Comparison of ENCODE assay signal across 8 cellular contexts in the genomic region with DNA sequence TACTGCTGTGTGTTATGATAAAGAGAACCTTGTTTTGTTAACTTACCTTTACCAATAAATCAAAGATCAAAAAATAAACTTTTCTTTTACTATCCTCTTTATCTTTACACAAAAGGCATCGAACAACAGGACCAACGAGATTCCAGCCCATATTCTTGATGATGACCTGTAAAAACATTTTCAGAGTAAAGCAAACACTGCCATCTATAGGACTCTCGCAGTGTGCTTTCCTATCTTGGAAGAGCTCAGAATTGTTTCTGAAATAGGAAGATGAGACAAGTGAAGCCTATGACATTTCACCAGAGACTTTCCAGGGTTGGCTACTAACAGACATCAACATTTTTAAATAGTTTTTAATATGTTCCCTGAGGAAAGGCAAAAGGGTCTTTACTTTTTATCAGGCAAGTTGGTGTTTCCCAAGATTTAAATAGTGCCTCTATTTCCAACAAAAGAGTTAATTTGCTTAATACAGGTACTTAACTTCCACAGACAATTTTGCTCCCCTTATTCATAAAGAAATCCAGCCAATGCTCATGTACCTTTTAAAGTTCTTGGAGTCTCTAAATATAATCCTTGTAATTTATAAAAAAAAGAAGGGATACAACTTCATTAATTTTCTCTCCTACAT. TPM values are rescaled to one million over a fixed set of nuclear protein-coding genes. Genes with fewer than 3 reads are reported as not detected.
DNase-seq lines count a peak whose midpoint lies in the region; ATAC-seq, FAIRE-seq and TF ChIP-seq lines count a peak whose summit lies in the region.

No MANE protein-coding gene starts in this region.

- H3K36me3 ChIP-seq in keratinocyte (ENCODE audit: control insufficient read depth in 2 of 2, extremely low read depth in 1 of 2, insufficient read depth in 2 of 2, low read length in 2 of 2) (peaks cover 9 to 12% of the 10 kb centered on the region in 2 experiments), uterus (no peaks in the 10 kb centered on the region), aorta (ENCODE audit: control insufficient read depth in 1 of 2, insufficient read depth in 2 of 2, low read length in 1 of 2) (no peaks in the 10 kb centered on the region)

- H3K9me1 ChIP-seq in keratinocyte (ENCODE audit: control insufficient read depth, extremely low read depth, insufficient read depth, low read length): no peaks in the 10 kb centered on the region

- in situ Hi-C loops in astrocyte of the spinal cord (cut with HindIII; ENCODE audit: low sequenced_read_pairs): no loop called here

- DNase-seq in AML-193 (lab: John Stamatoyannopoulos, UW) (peak; percentile 53 to 80), NCI-H2196 treated with DMSO at 0.1 percent for 48 hours (lab: John Stamatoyannopoulos, UW; ENCODE audit: unreplicated experiment) (peak; percentile 35), astrocyte of the spinal cord (ENCODE audit: low read depth, low spot score) (peak; percentile 74), keratinocyte (ENCODE audit: low read depth, low spot score) (no peak), uterus (no peak), aorta (no peak), T-cell (no peak)

- no peaks in the 10 kb centered on the region for H4K20me1 ChIP-seq in keratinocyte (ENCODE audit: control insufficient read depth, extremely low read depth, insufficient read depth, low read length)

- no peak overlapping the region for H3K27ac ChIP-seq in keratinocyte (ENCODE audit: control insufficient read depth, insufficient read depth, low read length)
- H3K27ac ChIP-seq in uterus: no peak overlapping the region
- H3K27ac ChIP-seq in aorta (ENCODE audit: low read depth in 1 of 2, low read length in 2 of 2): no peak overlapping the region

- no peak overlapping the region for H3K9ac ChIP-seq in keratinocyte (ENCODE audit: control insufficient read depth, extremely low read depth, insufficient read depth, low read length)

- peak; percentile 51 for FAIRE-seq in keratinocyte (lab: Jason Lieb, UNC)

- no peak for TF ChIP-seq POLR2A in uterus (IDR thresholded peaks at IDR 0.05)

- CTCF ChIA-PET in T-cell (lab: Charles Lee): interaction anchor here (0.5 to 2.1 kb wide), 19 partner anchors 9 to 1126 kb away, joined by 3 to 27 read pairs (median 4); partner anchors contain the start of gene GFI1 (in 1 of the 2)

- H3K4me3 Mint-ChIP-seq in T-cell: no peak overlapping the region

- no peak overlapping the region for H3K4me3 ChIP-seq in astrocyte of the spinal cord (ENCODE audit: low read depth, low read length)
- no peak overlapping the region for H3K4me3 ChIP-seq in keratinocyte (ENCODE audit: control insufficient read depth in 2 of 3, extremely low read depth in 1 of 3, insufficient read depth in 2 of 3, low read depth in 1 of 3, low read length in 3 of 3)
- no peak overlapping the region for H3K4me3 ChIP-seq in uterus
- H3K4me3 ChIP-seq in aorta (ENCODE audit: low read length in 2 of 2): no peak overlapping the region

- H3K4me2 ChIP-seq in keratinocyte (ENCODE audit: control insufficient read depth, extremely low read depth, insufficient read depth, low read depth, low read length): no peak overlapping the region

- H3K9me3 Mint-ChIP-seq in T-cell: no peaks in the 10 kb centered on the region

- no peak overlapping the region for H3K27ac Mint-ChIP-seq in T-cell

- TF ChIP-seq CTCF in astrocyte of the spinal cord (IDR thresholded peaks at IDR 0.05; ENCODE audit: low read depth, low read length) (peak; percentile 78), keratinocyte (optimal IDR thresholded peaks at IDR 0.05 in 1 of 3, IDR thresholded peaks at IDR 0.05 in 1 of 3, conservative IDR thresholded peaks at IDR 0.05 in 1 of 3; ENCODE audit: extremely low read depth in 1 of 3, insufficient read depth in 2 of 3, low read length in 3 of 3) (peak; percentile 27 to 75 (median 70)), uterus (IDR thresholded peaks at IDR 0.05) (peak; percentile 40 to 65 (median 51))

- peaks cover 24 to 32% (median 25%) of the 10 kb centered on the region in 3 donors for H3K4me1 Mint-ChIP-seq in T-cell

- H3K27me3 ChIP-seq in keratinocyte (ENCODE audit: control insufficient read depth, extremely low read depth, insufficient read depth, low read length): no peaks in the 10 kb centered on the region
- H3K27me3 ChIP-seq in uterus: no peaks in the 10 kb centered on the region
- no peaks in the 10 kb centered on the region for H3K27me3 ChIP-seq in aorta (ENCODE audit: control insufficient read depth in 1 of 2, insufficient read depth in 2 of 2, low read length in 1 of 2)

- H3K27me3 Mint-ChIP-seq in T-cell: no peaks in the 10 kb centered on the region

- H3K36me3 Mint-ChIP-seq in T-cell: peaks cover 50% of the 10 kb centered on the region

- intact Hi-C loops in uterus (cut with DNase I; ENCODE audit: low total_unique reads): no loop called here
- intact Hi-C loops in aorta (cut with DNase I): loop anchor here in 1 of 2 donors (10.0 kb wide), 1 partner anchor 297 kb away; no protein-coding TSS in a partner anchor

- H3K4me1 ChIP-seq in keratinocyte (ENCODE audit: control insufficient read depth, extremely low read depth, insufficient read depth, low read length) (no peaks in the 10 kb centered on the region), uterus (no peaks in the 10 kb centered on the region), aorta (ENCODE audit: control insufficient read depth in 1 of 2, insufficient read depth in 2 of 2, low read length in 2 of 2) (no peaks in the 10 kb centered on the region)

- no peak overlapping the region for H2AFZ ChIP-seq in keratinocyte (ENCODE audit: control insufficient read depth, low read length)

- dilution Hi-C loops in keratinocyte (cut with MboI; ENCODE audit: extremely low pct_ligation_motif_present, low sequenced_read_pairs): no loop called here

- H3K9me3 ChIP-seq in keratinocyte (ENCODE audit: control insufficient read depth, low read depth, low read length): no peaks in the 10 kb centered on the region
- H3K9me3 ChIP-seq in uterus: no peaks in the 10 kb centered on the region
- no peaks in the 10 kb centered on the region for H3K9me3 ChIP-seq in aorta (ENCODE audit: control insufficient read depth, low read length)

- 13 to 17% methylated on average over 3 of the region's 3 CpGs for WGBS in aorta, 2 donors

- ATAC-seq in GM19351 (IDR thresholded peaks at IDR 0.05; ENCODE audit: unreplicated experiment) (peak; percentile 56), aorta (ENCODE audit: low FRiP score) (no peak), T-cell (replicated peaks in 1 of 4) (no peak)

- no peaks in the 10 kb centered on the region for H3K79me2 ChIP-seq in keratinocyte (ENCODE audit: control insufficient read depth, insufficient read depth, low read length)

- POLR2A ChIA-PET in T-cell (lab: Charles Lee): interaction anchor here in 1 of 2 donors (0.6 to 1.0 kb wide), 2 partner anchors 10 to 295 kb away, joined by 3 read pairs; no protein-coding TSS in a partner anchor

RNA-seq across cellular contexts. Expression of gene GLMN, which starts 7.3 kb away (rescaled TPM):
- polyA plus RNA-seq in keratinocyte (5.3 to 11.3 TPM (median 5.4 TPM) in 3 replicates), aorta (1 to 10 TPM; 5.6 to 6.9 TPM)
- polyA plus RNA-seq in keratinocyte (2011; ENCODE audit: low read depth): 4.6 TPM
- polyA plus RNA-seq in keratinocyte (2011; cell fraction: cytosol; rRNA removed): 3.2 and 6.4 TPM in 2 replicates
- 9.9 and 14.4 TPM in 2 replicates for polyA plus RNA-seq in keratinocyte (2011; cell fraction: nucleus; rRNA removed)
- 4.8 and 6.7 TPM in 2 replicates for polyA plus RNA-seq in keratinocyte (2012; ENCODE audit: low replicate concordance)
- polyA minus RNA-seq in keratinocyte: 0.16 to 5.4 TPM (median 0.92 TPM) in 3 replicates
- polyA minus RNA-seq in keratinocyte (2011; cell fraction: cytosol; rRNA and poly(A)+ RNA removed): 2.7 TPM
- polyA minus RNA-seq in keratinocyte (2011; cell fraction: nucleus; rRNA and poly(A)+ RNA removed): 3.0 and 11.7 TPM in 2 replicates
- total RNA-seq in uterus (10 to 100 TPM in 3 of 4 donors, 1 to 10 TPM in 1; 2.0 to 24.6 (median 13.4) TPM), aorta (1 to 10 TPM; 7.6 to 9.9 TPM), T-cell (10 to 100 TPM in 4 of 5 donors, 1 to 10 TPM in 1; 9.8 to 15.0 (median 11.1) TPM)

RNA-seq across cellular contexts. Expression of gene RPAP2, which starts 7.4 kb away (rescaled TPM):
- polyA plus RNA-seq in keratinocyte: 12.2 to 21.5 TPM (median 12.5 TPM) in 3 replicates
- 24.8 TPM for polyA plus RNA-seq in keratinocyte (2011; ENCODE audit: low read depth)
- polyA plus RNA-seq in keratinocyte (2011; cell fraction: cytosol; rRNA removed): 9.7 and 28.1 TPM in 2 replicates
- 12.4 and 21.1 TPM in 2 replicates for polyA plus RNA-seq in keratinocyte (2011; cell fraction: nucleus; rRNA removed)
- polyA plus RNA-seq in keratinocyte (2012; ENCODE audit: low replicate concordance): 12.2 and 12.3 TPM in 2 replicates
- polyA minus RNA-seq in keratinocyte: 2.5 to 17.6 TPM (median 4.8 TPM) in 3 replicates
- polyA minus RNA-seq in keratinocyte (2011; cell fraction: cytosol; rRNA and poly(A)+ RNA removed): 3.3 TPM
- polyA minus RNA-seq in keratinocyte (2011; cell fraction: nucleus; rRNA and poly(A)+ RNA removed): 4.2 and 22.3 TPM in 2 replicates
- 100 to 1,000 TPM in 1 of 4 donors, 10 to 100 TPM in 2, 1 to 10 TPM in 1; 7.6 to 131 (median 54.9) TPM for total RNA-seq in uterus
- total RNA-seq in aorta: 10 to 100 TPM; 31.2 to 31.3 TPM
- polyA plus RNA-seq in aorta: 10 to 100 TPM in 1 of 2 donors, 1 to 10 TPM in 1; 4.9 to 10.8 TPM
- 10 to 100 TPM; 24.7 to 31.7 (median 29.9) TPM for total RNA-seq in T-cell

Comparison
In these comparisons a context has a peak if more than half of its experiments do, and no peak if none do; other contexts are left out.
1. DNase-seq: peak in AML-193 (2 of 2), NCI-H2196 treated with DMSO at 0.1 percent for 48 hours (single experiment) and astrocyte of the spinal cord (single experiment); none in keratinocyte (single experiment), uterus (0 of 2), aorta (0 of 2) and T-cell (0 of 34).
2. Peak in every context shown above with its lines, with median percentiles within 50 percentile points of each other: CTCF ChIP-seq.